Comparison of ENCODE assay signal across 1 cellular context in genomic region chr7:74032191-74032490, GRCh38.
TF ChIP-seq lines count a peak whose summit lies in the region.

No MANE protein-coding gene starts in this region.

TF ChIP-seq in GM23338, 12 proteins besides CTCF, POLR2A, EP300 and RAD21 (continued from another document):
- TF ChIP-seq ZNF462 (CRISPR knock-in tag; IDR thresholded peaks at IDR 0.05) (no peak), ETS1 (IDR thresholded peaks at IDR 0.05) (no peak), ZNF331 (CRISPR knock-in tag; IDR thresholded peaks at IDR 0.05; ENCODE audit: low read depth) (no peak), JUNB (IDR thresholded peaks at IDR 0.05; ENCODE audit: unreplicated experiment) (no peak), EZH2 (IDR thresholded peaks at IDR 0.05; ENCODE audit: low read depth, unreplicated experiment) (no peak)
